ENCODE assay signal across 8 cellular contexts in the genomic region with DNA sequence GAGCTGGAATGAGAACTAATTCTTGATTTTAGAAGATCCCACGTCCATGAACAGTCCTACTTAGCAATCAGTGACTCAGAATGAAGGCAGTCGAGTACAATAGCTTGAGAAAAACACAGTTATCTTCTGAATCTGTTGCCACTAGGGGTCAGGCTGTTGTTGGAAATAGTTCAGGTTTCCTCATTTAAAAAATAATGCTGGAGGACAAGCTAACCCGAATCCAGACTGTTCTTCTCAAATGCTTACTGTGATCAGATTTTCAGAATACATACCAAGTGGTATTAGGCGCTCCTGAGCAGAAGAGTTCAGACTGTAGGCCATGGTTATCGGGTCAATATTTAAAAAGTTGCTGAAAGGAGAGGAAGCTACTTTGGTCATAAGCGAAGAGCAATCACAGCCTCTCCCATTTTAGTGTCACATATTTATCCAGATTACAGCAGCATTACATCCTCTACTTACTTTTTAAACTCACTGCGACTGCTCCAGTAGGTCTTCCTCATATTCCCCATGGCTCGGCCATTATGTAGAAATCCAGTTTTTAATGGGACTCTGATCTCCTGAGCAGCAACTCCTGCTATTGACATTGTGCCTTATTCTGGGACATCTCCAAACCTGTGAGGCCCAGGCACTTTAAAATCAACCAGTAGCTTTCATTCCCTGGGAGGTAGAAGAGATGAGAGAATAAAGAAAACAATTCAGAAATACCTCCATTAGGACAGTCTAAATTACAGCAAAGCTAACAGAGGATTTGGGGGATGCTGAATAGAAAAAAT. TPM values are rescaled to one million over a fixed set of nuclear protein-coding genes. Genes with fewer than 3 reads are reported as not detected.
DNase-seq lines count a peak whose midpoint lies in the region; ATAC-seq and TF ChIP-seq lines count a peak whose summit lies in the region.

No MANE protein-coding gene starts in this region.

- CTCF ChIA-PET in SK-N-SH (lab: Yijun Ruan, JAX) = interaction anchor here (0.6 to 10.6 kb wide), 61 partner anchors 9 to 1203 kb away, joined by 3 to 293 read pairs (median 4); partner anchors contain the start of genes PARK7 and SLC45A1

- no peaks in the 10 kb centered on the region for H3K27me3 ChIP-seq in SK-N-SH (ENCODE audit: insufficient read depth)

- POLR2A ChIA-PET in SK-N-SH (lab: Yijun Ruan, JAX) = interaction anchor here (1.3 kb wide), 1 partner anchor 299 kb away, joined by 4 read pairs; no protein-coding TSS in a partner anchor

- TF ChIP-seq RAD21 in SK-N-SH (IDR thresholded peaks at IDR 0.05; ENCODE audit: low read length) = peak; percentile 80

- H2AFZ ChIP-seq in SK-N-SH (ENCODE audit: low read depth) = no peak overlapping the region

- H3K27ac ChIP-seq in SK-N-SH (ENCODE audit: low read depth in 2 of 2, low read length in 1 of 2) = peak overlapping the region; percentile 39 to 54

- H3K27ac Mint-ChIP-seq in central memory CD8-positive, alpha-beta T cell (ENCODE audit: low read depth) = no peak overlapping the region
- H3K27ac Mint-ChIP-seq in stimulated activated memory B cell treated with anti-CD40 and anti-IgM and Interleukin-4, amounts not matched to agents 10 μg/mL and 1 μg/mL and 100 μg/mL, for 72 hours = no peak overlapping the region

- peaks cover 13 to 44% of the 10 kb centered on the region in 2 experiments for H3K4me1 ChIP-seq in SK-N-SH (ENCODE audit: control insufficient read depth in 1 of 2, insufficient read depth in 2 of 2, low read depth in 1 of 2, low read length in 1 of 2)

- H3K9me3 ChIP-seq in SK-N-SH = no peaks in the 10 kb centered on the region

- peak overlapping the region; percentile 25; the same call in 1 of the 2 replicates for H3K4me2 ChIP-seq in SK-N-SH

- peaks cover 7% of the 10 kb centered on the region for H3K27me3 Mint-ChIP-seq in central memory CD8-positive, alpha-beta T cell
- H3K27me3 Mint-ChIP-seq in stimulated activated memory B cell treated with anti-CD40 and anti-IgM and Interleukin-4, amounts not matched to agents 10 μg/mL and 1 μg/mL and 100 μg/mL, for 72 hours = peaks cover 8% of the 10 kb centered on the region

- ATAC-seq in central memory CD8-positive, alpha-beta T cell (replicated peaks; ENCODE audit: extremely low read depth, poor library complexity, severe bottlenecking) = peak; percentile 32
- peak; percentile 60 for ATAC-seq in stimulated activated memory B cell treated with anti-CD40 and anti-IgM and Interleukin-4, amounts not matched to agents 10 μg/mL and 1 μg/mL and 100 μg/mL, for 72 hours
- ATAC-seq in HG03108 (IDR thresholded peaks at IDR 0.05; ENCODE audit: unreplicated experiment) = no peak

- H3K36me3 Mint-ChIP-seq in central memory CD8-positive, alpha-beta T cell (ENCODE audit: insufficient read depth) = no peaks in the 10 kb centered on the region
- H3K36me3 Mint-ChIP-seq in stimulated activated memory B cell treated with anti-CD40 and anti-IgM and Interleukin-4, amounts not matched to agents 10 μg/mL and 1 μg/mL and 100 μg/mL, for 72 hours = no peaks in the 10 kb centered on the region

- no peaks in the 10 kb centered on the region for H3K9me3 Mint-ChIP-seq in central memory CD8-positive, alpha-beta T cell
- H3K9me3 Mint-ChIP-seq in stimulated activated memory B cell treated with anti-CD40 and anti-IgM and Interleukin-4, amounts not matched to agents 10 μg/mL and 1 μg/mL and 100 μg/mL, for 72 hours = no peaks in the 10 kb centered on the region

- H3F3A ChIP-seq in SK-N-SH (replicated peaks; ENCODE audit: insufficient read depth) = peaks cover 48% of the 10 kb centered on the region

- no peak for TF ChIP-seq EP300 in SK-N-SH (IDR thresholded peaks at IDR 0.05; ENCODE audit: borderline replicate concordance in 1 of 2, low read depth in 1 of 2, low read length in 1 of 2)

- 40% methylated on average over 8 of the region's 8 CpGs for WGBS in SK-N-SH (ENCODE audit: low lambda C conversion rate)

- peaks cover 12% of the 10 kb centered on the region; the same call in 1 of the 2 replicates for H4K20me1 ChIP-seq in SK-N-SH (ENCODE audit: insufficient read depth)

- no peaks in the 10 kb centered on the region for H3K9me2 ChIP-seq in SK-N-SH

- peak; percentile 75 for TF ChIP-seq CTCF in SK-N-SH (IDR thresholded peaks at IDR 0.05)

- H3K4me3 Mint-ChIP-seq in central memory CD8-positive, alpha-beta T cell = no peak overlapping the region
- H3K4me3 Mint-ChIP-seq in stimulated activated memory B cell treated with anti-CD40 and anti-IgM and Interleukin-4, amounts not matched to agents 10 μg/mL and 1 μg/mL and 100 μg/mL, for 72 hours = no peak overlapping the region

- H3K9ac ChIP-seq in SK-N-SH = no peak overlapping the region

- peaks cover 85% of the 10 kb centered on the region for H3K79me2 ChIP-seq in SK-N-SH (ENCODE audit: insufficient read depth)

- peaks cover 6% of the 10 kb centered on the region for H3K4me1 Mint-ChIP-seq in central memory CD8-positive, alpha-beta T cell
- no peaks in the 10 kb centered on the region for H3K4me1 Mint-ChIP-seq in stimulated activated memory B cell treated with anti-CD40 and anti-IgM and Interleukin-4, amounts not matched to agents 10 μg/mL and 1 μg/mL and 100 μg/mL, for 72 hours

- DNase-seq in NCI-H524 (lab: John Stamatoyannopoulos, UW) (peak; percentile 11 to 67), NCI-H524 treated with DMSO at 0.1 percent for 48 hours (lab: John Stamatoyannopoulos, UW) (no peak), LoVo (ENCODE audit: low spot score) (peak; percentile 59), SK-N-SH (peak; percentile 62), kidney glomerular epithelial cell (lab: John Stamatoyannopoulos, UW) (peak; percentile 73)
- DNase-seq in central memory CD8-positive, alpha-beta T cell (ENCODE audit: low spot score in 2 of 2) = peak in 1 of 2 donors; percentile 25

- H3K36me3 ChIP-seq in SK-N-SH (replicated peaks in 1 of 2; ENCODE audit: control insufficient read depth in 1 of 2, insufficient read depth in 2 of 2, low read length in 1 of 2) = peaks cover 21 to 45% of the 10 kb centered on the region in 2 experiments

- H3K4me3 ChIP-seq in SK-N-SH (ENCODE audit: low read depth in 2 of 2, low read length in 1 of 2) = no peak overlapping the region; a peak in 1 of 4 replicates

TF ChIP-seq in SK-N-SH, 30 proteins besides CTCF, POLR2A, EP300 and RAD21 (continues in another document):
- TF ChIP-seq RXRA (IDR thresholded peaks at IDR 0.05; ENCODE audit: borderline replicate concordance, low read depth) = no peak
- TF ChIP-seq, protein P1, sequence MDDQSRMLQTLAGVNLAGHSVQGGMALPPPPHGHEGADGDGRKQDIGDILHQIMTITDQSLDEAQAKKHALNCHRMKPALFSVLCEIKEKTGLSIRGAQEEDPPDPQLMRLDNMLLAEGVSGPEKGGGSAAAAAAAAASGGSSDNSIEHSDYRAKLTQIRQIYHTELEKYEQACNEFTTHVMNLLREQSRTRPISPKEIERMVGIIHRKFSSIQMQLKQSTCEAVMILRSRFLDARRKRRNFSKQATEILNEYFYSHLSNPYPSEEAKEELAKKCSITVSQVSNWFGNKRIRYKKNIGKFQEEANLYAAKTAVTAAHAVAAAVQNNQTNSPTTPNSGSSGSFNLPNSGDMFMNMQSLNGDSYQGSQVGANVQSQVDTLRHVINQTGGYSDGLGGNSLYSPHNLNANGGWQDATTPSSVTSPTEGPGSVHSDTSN (IDR thresholded peaks at IDR 0.05) = peak; percentile 44; the same call in 1 of the 2 replicates
- TF ChIP-seq GABPA (IDR thresholded peaks at IDR 0.05; ENCODE audit: low read depth) = no peak
- TF ChIP-seq IRF3 (IDR thresholded peaks at IDR 0.05; ENCODE audit: low read depth, low read length) = no peak
- no peak for TF ChIP-seq REST (IDR thresholded peaks at IDR 0.05; ENCODE audit: low read depth, low read length)
- no peak; the same call in 1 of the 2 replicates for TF ChIP-seq TEAD4 (IDR thresholded peaks at IDR 0.05; ENCODE audit: borderline replicate concordance, insufficient read depth)
- no peak for TF ChIP-seq ELF1 (IDR thresholded peaks at IDR 0.05)
- no peak for TF ChIP-seq NFIC (IDR thresholded peaks at IDR 0.05; ENCODE audit: borderline replicate concordance)
- TF ChIP-seq TCF12 (IDR thresholded peaks at IDR 0.05) = peak; percentile 36; the same call in 1 of the 2 replicates

RNA-seq across cellular contexts. Expression of gene ERRFI1, which starts 10.9 kb away (rescaled TPM):
- polyA plus RNA-seq in SK-N-SH (2012; rRNA removed) = 65.6 and 66.9 TPM in 2 replicates
- 72.6 and 74.4 TPM in 2 replicates for polyA plus RNA-seq in SK-N-SH (2012; cell fraction: cytosol; rRNA removed)
- 68.2 and 96.8 TPM in 2 replicates for polyA plus RNA-seq in SK-N-SH (2012; cell fraction: nucleus; rRNA removed)

RNA-seq across cellular contexts. Expression of gene PARK7, which starts 53.7 kb away (rescaled TPM):
- 415 and 421 TPM in 2 replicates for polyA plus RNA-seq in SK-N-SH (2012; rRNA removed)
- 512 and 679 TPM in 2 replicates for polyA plus RNA-seq in SK-N-SH (2012; cell fraction: cytosol; rRNA removed)
- polyA plus RNA-seq in SK-N-SH (2012; cell fraction: nucleus; rRNA removed) = 70.8 and 126 TPM in 2 replicates
